ENCODE assay signal across 9 cellular contexts in genomic region chr2:43142921-43143438, GRCh38.
DNase-seq lines count a peak whose midpoint lies in the region; ATAC-seq and TF ChIP-seq lines count a peak whose summit lies in the region.
"Had no signal": no experiment of that assay in that cellular context is flagged by ENCODE, and none has a peak within 500 bp of the region (broad histone marks: within the 10 kb centered on the region; RNA-seq: fewer than 3 reads in every experiment).

No MANE protein-coding gene starts in this region.

- peaks cover 9% of the 10 kb centered on the region for H3K4me1 ChIP-seq in colonic mucosa

- TF ChIP-seq CTCF in RWPE1 (conservative IDR thresholded peaks at IDR 0.05; ENCODE audit: low read depth): no peak
- no peak for TF ChIP-seq CTCF in colonic mucosa (IDR thresholded peaks at IDR 0.05)

- no peaks in the 10 kb centered on the region for H3K27me3 ChIP-seq in colonic mucosa
- H3K27me3 ChIP-seq: cardiac muscle cell had no signal

- H3K9me3 ChIP-seq in colonic mucosa: no peaks in the 10 kb centered on the region

- POLR2A ChIA-PET in RWPE1 (lab: Yijun Ruan, JAX; ENCODE audit: low non-redundant PET): no interaction called here

- intact Hi-C loops in colonic mucosa (cut with DNase I): no loop called here

- H3K4me1 Mint-ChIP-seq in activated T-cell treated with anti-CD3 and anti-CD28 coated beads, Interleukin-2, amount 50 U/mL, for 24 hours (ENCODE audit: low read depth): peaks cover 62% of the 10 kb centered on the region

- H3K27ac ChIP-seq in RWPE1 (peak overlapping the region; percentile 46), colonic mucosa (no peak overlapping the region)
- H3K27ac ChIP-seq: cardiac muscle cell had no signal

- peak overlapping the region; percentile 73 for H3K4me3 Mint-ChIP-seq in activated T-cell treated with anti-CD3 and anti-CD28 coated beads, Interleukin-2, amount 50 U/mL, for 24 hours

- H3K27me3 Mint-ChIP-seq in activated T-cell treated with anti-CD3 and anti-CD28 coated beads, Interleukin-2, amount 50 U/mL, for 24 hours: no peaks in the 10 kb centered on the region

- H3K36me3 Mint-ChIP-seq in activated T-cell treated with anti-CD3 and anti-CD28 coated beads, Interleukin-2, amount 50 U/mL, for 24 hours (ENCODE audit: low read depth): no peaks in the 10 kb centered on the region

- H3K27ac Mint-ChIP-seq in activated T-cell treated with anti-CD3 and anti-CD28 coated beads, Interleukin-2, amount 50 U/mL, for 24 hours: peak overlapping the region; percentile 71

- no peak for ATAC-seq in HG02973 (IDR thresholded peaks at IDR 0.05; ENCODE audit: unreplicated experiment)
- no peak for ATAC-seq in HG02623 (IDR thresholded peaks at IDR 0.05; ENCODE audit: unreplicated experiment)

- no peak overlapping the region for H3K4me3 ChIP-seq in colonic mucosa
- H3K4me3 ChIP-seq: cardiac muscle cell had no signal

- CTCF ChIA-PET in RWPE1 (lab: Yijun Ruan, JAX): no interaction called here

- no peaks in the 10 kb centered on the region for H3K36me3 ChIP-seq in colonic mucosa
- H3K36me3 ChIP-seq: cardiac muscle cell had no signal

- H3K9me3 Mint-ChIP-seq in activated T-cell treated with anti-CD3 and anti-CD28 coated beads, Interleukin-2, amount 50 U/mL, for 24 hours: no peaks in the 10 kb centered on the region

- H3K9ac ChIP-seq in colonic mucosa (ENCODE audit: low read depth in 2 of 2, low read length in 2 of 2): peak overlapping the region in 1 of 2 donors; percentile 4

- DNase-seq in activated T-cell treated with anti-CD3 and anti-CD28 coated beads, Interleukin-2, amount 50 U/mL, for 24 hours: peak; percentile 58
- no peak for DNase-seq in activated T-cell treated with anti-CD3 and anti-CD28 coated beads, Interleukin-2, amount 50 U/mL, for 1 hour
- DNase-seq in RWPE1 (ENCODE audit: low spot score): no peak
- peak; percentile 20 for DNase-seq in colonic mucosa
- DNase-seq in stimulated activated naive CD4-positive, alpha-beta T cell treated with Interleukin-2 at 50 U/mL for 16 hours (lab: John Stamatoyannopoulos, UW): peak; percentile 14
- no peak for DNase-seq in COLO829 (ENCODE audit: low spot score)

Comparison
In these comparisons a context has a peak if more than half of its experiments do, and no peak if none do; other contexts are left out.
1. DNase-seq: peak in activated T-cell treated with anti-CD3 and anti-CD28 coated beads, Interleukin-2, amount 50 U/mL, for 24 hours (single experiment), colonic mucosa (single experiment) and stimulated activated naive CD4-positive, alpha-beta T cell treated with Interleukin-2 at 50 U/mL for 16 hours (single experiment); none in activated T-cell treated with anti-CD3 and anti-CD28 coated beads, Interleukin-2, amount 50 U/mL, for 1 hour (single experiment), RWPE1 (single experiment) and COLO829 (single experiment).